Comparison of ENCODE assay signal across 8 cellular contexts in the genomic region with DNA sequence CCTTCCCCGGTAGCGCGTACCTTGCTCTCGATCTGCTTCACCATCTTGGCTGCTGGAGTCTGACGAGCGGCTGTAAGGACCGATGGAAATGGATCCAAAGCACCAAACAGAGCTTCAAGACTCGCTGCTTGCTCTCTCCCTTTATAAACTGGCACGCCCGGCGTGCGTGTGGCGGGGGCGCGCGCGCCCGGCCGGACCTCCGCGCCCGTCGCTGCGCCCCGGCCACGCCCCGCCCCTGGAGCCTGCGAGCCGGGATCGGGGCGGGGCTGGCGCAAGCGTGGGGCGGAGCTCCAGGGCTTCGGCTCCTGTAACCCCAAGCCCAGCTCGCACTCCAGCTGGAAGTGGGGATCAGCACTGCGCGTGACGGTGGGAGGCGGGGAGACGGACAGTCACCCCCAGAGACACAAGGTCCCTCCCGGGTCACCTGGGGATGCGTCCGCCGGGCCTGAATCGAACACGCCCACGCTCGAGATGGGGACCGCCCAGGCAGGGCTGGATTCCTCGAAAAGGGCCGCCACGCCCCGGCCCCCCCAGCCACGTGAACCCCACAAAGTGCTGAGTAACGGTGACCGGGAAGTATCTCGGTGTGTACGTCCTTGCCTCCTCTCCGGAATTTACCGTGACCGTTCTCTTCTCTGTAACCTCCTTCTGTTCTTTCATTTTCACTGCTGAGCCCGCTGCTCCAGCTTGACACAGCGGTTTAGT. TPM values are rescaled to one million over a fixed set of nuclear protein-coding genes. Genes with fewer than 3 reads are reported as not detected.
A peak's percentile ranks its signal among the peaks of the same experiment; 100 is the strongest.
DNase-seq lines count a peak whose midpoint lies in the region; ATAC-seq and TF ChIP-seq lines count a peak whose summit lies in the region.

TXN (minus strand) TSS at position 116 of the 705 bp plus-strand sequence; CDS start at position 44, 72 bp downstream.

- no peak for TF ChIP-seq CTCF in left lung (IDR thresholded peaks at IDR 0.05)

- H3K27me3 ChIP-seq in BLaER1 = no peaks in the 10 kb centered on the region
- H3K27me3 ChIP-seq in left lung = no peaks in the 10 kb centered on the region

- H3K4me3 Mint-ChIP-seq in activated CD4-positive, alpha-beta T cell treated with anti-CD3 and anti-CD28 coated beads, Interleukin-2, amount 10 ng/mL, durations not matched to agents 7 days and 5 days = peak within 1 kb of the TSS; percentile 98

- H3K27me3 Mint-ChIP-seq in activated CD4-positive, alpha-beta T cell treated with anti-CD3 and anti-CD28 coated beads, Interleukin-2, amount 10 ng/mL, durations not matched to agents 7 days and 5 days = no peaks in the 10 kb centered on the region

- peak; percentile 33 for DNase-seq in GM19240 (ENCODE audit: insufficient read length, low spot score)
- DNase-seq in NCI-H526 (lab: John Stamatoyannopoulos, UW) = peak; percentile 46 to 84
- DNase-seq in activated CD4-positive, alpha-beta T cell treated with anti-CD3 and anti-CD28 coated beads, Interleukin-2, amount 10 ng/mL, durations not matched to agents 7 days and 5 days = peak; percentile 85
- peak; percentile 49 for DNase-seq in cortex of kidney (lab: John Stamatoyannopoulos, UW)
- peak; percentile 93 to 98 for DNase-seq in left lung
- DNase-seq in stimulated activated CD4-positive, alpha-beta T cell treated with anti-CD3 and anti-CD28 coated beads, Interleukin-2, amount 100 ng/mL, for 4 hours (ENCODE audit: low read depth) = peak; percentile 83

- POLR2A ChIA-PET in activated CD4-positive, alpha-beta T cell treated with anti-CD3 and anti-CD28 coated beads, Interleukin-2, amount 10 ng/mL, durations not matched to agents 7 days and 5 days (lab: Charles Lee) = interaction anchor here (0.8 to 1.1 kb wide), 4 partner anchors 60 to 108 kb away, joined by 3 to 7 read pairs (median 4); no protein-coding TSS in a partner anchor

- peak; percentile 63 for ATAC-seq in HG03457 (IDR thresholded peaks at IDR 0.05; ENCODE audit: unreplicated experiment)
- peak; percentile 90 for ATAC-seq in left lung

- H3K4me3 ChIP-seq in BLaER1 = peak within 1 kb of the TSS; percentile 94
- H3K4me3 ChIP-seq in left lung = peak within 1 kb of the TSS; percentile 75 to 90

- peaks cover 41% of the 10 kb centered on the region for H4K20me1 ChIP-seq in BLaER1

- H3K27ac ChIP-seq in BLaER1 (peak within 1 kb of the TSS; percentile 93), left lung (peak within 1 kb of the TSS; percentile 91 to 93)

- H3K27ac Mint-ChIP-seq in activated CD4-positive, alpha-beta T cell treated with anti-CD3 and anti-CD28 coated beads, Interleukin-2, amount 10 ng/mL, durations not matched to agents 7 days and 5 days = peak within 1 kb of the TSS; percentile 99

- peak within 1 kb of the TSS; percentile 92 for H3K9ac ChIP-seq in BLaER1

- CTCF ChIA-PET in activated CD4-positive, alpha-beta T cell treated with anti-CD3 and anti-CD28 coated beads, Interleukin-2, amount 10 ng/mL, durations not matched to agents 7 days and 5 days (lab: Charles Lee) = interaction anchor here (0.8 to 1.5 kb wide), 6 partner anchors 17 to 353 kb away, joined by 3 to 5 read pairs (median 3); no protein-coding TSS in a partner anchor

- H3K4me1 Mint-ChIP-seq in activated CD4-positive, alpha-beta T cell treated with anti-CD3 and anti-CD28 coated beads, Interleukin-2, amount 10 ng/mL, durations not matched to agents 7 days and 5 days = peaks cover 56% of the 10 kb centered on the region

- H3K4me2 ChIP-seq in BLaER1 = peak within 1 kb of the TSS; percentile 94

- intact Hi-C loops in left lung (cut with DNase I) = no loop called here

- H3K9me3 ChIP-seq in BLaER1 = no peaks in the 10 kb centered on the region
- no peaks in the 10 kb centered on the region for H3K9me3 ChIP-seq in left lung

- H3K4me1 ChIP-seq in BLaER1 (peaks cover 31% of the 10 kb centered on the region), left lung (peaks cover 16 to 58% of the 10 kb centered on the region in 2 donors)

- H3K36me3 Mint-ChIP-seq in activated CD4-positive, alpha-beta T cell treated with anti-CD3 and anti-CD28 coated beads, Interleukin-2, amount 10 ng/mL, durations not matched to agents 7 days and 5 days (ENCODE audit: low read depth) = peaks cover 11% of the 10 kb centered on the region

- peaks cover 3% of the 10 kb centered on the region; the same call in 1 of the 2 replicates for H3K36me3 ChIP-seq in BLaER1
- no peaks in the 10 kb centered on the region for H3K36me3 ChIP-seq in left lung

- no peaks in the 10 kb centered on the region for H3K9me3 Mint-ChIP-seq in activated CD4-positive, alpha-beta T cell treated with anti-CD3 and anti-CD28 coated beads, Interleukin-2, amount 10 ng/mL, durations not matched to agents 7 days and 5 days

RNA-seq across cellular contexts. Expression of gene TXN, which starts in this region (rescaled TPM):
- total RNA-seq in activated CD4-positive, alpha-beta T cell treated with anti-CD3 and anti-CD28 coated beads, Interleukin-2, amount 10 ng/mL, durations not matched to agents 7 days and 5 days = 100 to 1,000 TPM; 206 to 209 TPM
- total RNA-seq in left lung = 100 to 1,000 TPM; 199 to 308 TPM

Comparison
In these comparisons a context has a peak if more than half of its experiments do, and no peak if none do; other contexts are left out.
1. Peak in every context shown above with its lines: DNase-seq, ATAC-seq, H3K4me3 ChIP-seq and H3K27ac ChIP-seq.
2. DNase-seq: peak in every context shown above with its lines; median percentile 96 in left lung; 85 in activated CD4-positive, alpha-beta T cell treated with anti-CD3 and anti-CD28 coated beads, Interleukin-2, amount 10 ng/mL, durations not matched to agents 7 days and 5 days; 83 in stimulated activated CD4-positive, alpha-beta T cell treated with anti-CD3 and anti-CD28 coated beads, Interleukin-2, amount 100 ng/mL, for 4 hours; 65 in NCI-H526; 49 in cortex of kidney; 33 in GM19240.